ENCODE assay signal across 11 cellular contexts in the genomic region with DNA sequence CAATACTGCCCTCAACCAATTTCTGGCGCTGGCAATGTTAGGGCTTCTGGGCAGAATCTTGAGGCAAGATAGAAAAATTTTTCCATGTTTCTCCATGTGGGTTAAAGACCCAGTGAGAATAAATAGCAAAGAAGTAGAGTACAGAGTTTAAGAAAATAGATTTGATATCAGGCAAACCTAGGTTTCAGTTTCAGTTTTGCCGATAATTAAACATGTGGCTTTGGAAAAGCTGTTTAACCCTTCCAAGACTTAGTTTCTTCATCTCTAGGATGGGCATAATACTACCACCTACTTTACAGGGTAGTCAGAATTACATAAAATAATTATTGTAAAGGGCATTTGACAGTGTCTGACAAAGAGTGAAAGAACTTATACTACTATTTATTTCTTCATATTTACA. TPM values are rescaled to one million over a fixed set of nuclear protein-coding genes. Genes with fewer than 3 reads are reported as not detected.
A peak's percentile ranks its signal among the peaks of the same experiment; 100 is the strongest.
DNase-seq lines count a peak whose midpoint lies in the region; ATAC-seq lines count a peak whose summit lies in the region.
"Had no signal": no experiment of that assay in that cellular context is flagged by ENCODE, and none has a peak within 500 bp of the region (broad histone marks: within the 10 kb centered on the region; RNA-seq: fewer than 3 reads in every experiment).

No MANE protein-coding gene starts in this region.

- H3K27me3 Mint-ChIP-seq in activated T-cell treated with anti-CD3 and anti-CD28 coated beads, Interleukin-2, amount 50 U/mL, for 4 hours (ENCODE audit: low read depth): peaks cover 1% of the 10 kb centered on the region
- H3K27me3 Mint-ChIP-seq in T-helper 17 cell: no peaks in the 10 kb centered on the region
- no peaks in the 10 kb centered on the region for H3K27me3 Mint-ChIP-seq in stimulated activated naive CD8-positive, alpha-beta T cell treated with anti-CD3 and anti-CD28 coated beads, Interleukin-15, amount 100 ng/mL, for 72 hours

- no peak for DNase-seq in activated T-cell treated with anti-CD3 and anti-CD28 coated beads, Interleukin-2, amount 50 U/mL, for 4 hours
- no peak for DNase-seq in activated T-cell treated with anti-CD3 and anti-CD28 coated beads, Interleukin-2, amount 50 U/mL, for 1 hour
- DNase-seq in T-helper 17 cell: no peak
- peak; percentile 49 for DNase-seq in fibroblast of peridontal ligament (ENCODE audit: extremely low read depth)
- no peak for DNase-seq in stimulated activated naive CD8-positive, alpha-beta T cell treated with anti-CD3 and anti-CD28 coated beads, Interleukin-15, amount 100 ng/mL, for 72 hours
- DNase-seq in GDM1 (lab: John Stamatoyannopoulos, UW): no peak
- DNase-seq in NCI-H82 (lab: John Stamatoyannopoulos, UW): no peak
- DNase-seq in COLO668 (lab: John Stamatoyannopoulos, UW; ENCODE audit: unreplicated experiment): no peak
- DNase-seq: activated CD4-positive, alpha-beta T cell treated with anti-CD3 and anti-CD28 coated beads for 4 hours; NCI-H2029 treated with DMSO at 0.1 percent for 48 hours had no signal

- H3K4me3 Mint-ChIP-seq in activated T-cell treated with anti-CD3 and anti-CD28 coated beads, Interleukin-2, amount 50 U/mL, for 4 hours: peak overlapping the region; percentile 72
- H3K4me3 Mint-ChIP-seq in T-helper 17 cell: peak overlapping the region; percentile 79
- H3K4me3 Mint-ChIP-seq in stimulated activated naive CD8-positive, alpha-beta T cell treated with anti-CD3 and anti-CD28 coated beads, Interleukin-15, amount 100 ng/mL, for 72 hours: peak overlapping the region; percentile 34 to 63

- H3K9me3 ChIP-seq in T-helper 17 cell (ENCODE audit: control insufficient read depth, low read length, poor library complexity, severe bottlenecking): no peaks in the 10 kb centered on the region

- peaks cover 20% of the 10 kb centered on the region for H3K9me3 Mint-ChIP-seq in activated T-cell treated with anti-CD3 and anti-CD28 coated beads, Interleukin-2, amount 50 U/mL, for 4 hours
- H3K9me3 Mint-ChIP-seq in stimulated activated naive CD8-positive, alpha-beta T cell treated with anti-CD3 and anti-CD28 coated beads, Interleukin-15, amount 100 ng/mL, for 72 hours: peaks cover 31 to 33% of the 10 kb centered on the region in 2 donors

- ATAC-seq in activated T-cell treated with anti-CD3 and anti-CD28 coated beads, Interleukin-2, amount 50 U/mL, for 4 hours: no peak
- no peak for ATAC-seq in T-helper 17 cell
- ATAC-seq in stimulated activated naive CD8-positive, alpha-beta T cell treated with anti-CD3 and anti-CD28 coated beads, Interleukin-15, amount 100 ng/mL, for 72 hours: no peak
- ATAC-seq: Panc1 had no signal

- H3K27ac Mint-ChIP-seq in T-helper 17 cell: peak overlapping the region; percentile 32
- peak overlapping the region in 1 of 2 donors; percentile 78 for H3K27ac Mint-ChIP-seq in stimulated activated naive CD8-positive, alpha-beta T cell treated with anti-CD3 and anti-CD28 coated beads, Interleukin-15, amount 100 ng/mL, for 72 hours

- H3K36me3 Mint-ChIP-seq in activated T-cell treated with anti-CD3 and anti-CD28 coated beads, Interleukin-2, amount 50 U/mL, for 4 hours (ENCODE audit: insufficient read depth): peaks cover 3% of the 10 kb centered on the region
- H3K36me3 Mint-ChIP-seq in T-helper 17 cell (ENCODE audit: low read depth): no peaks in the 10 kb centered on the region

- H3K4me1 Mint-ChIP-seq in activated T-cell treated with anti-CD3 and anti-CD28 coated beads, Interleukin-2, amount 50 U/mL, for 4 hours (ENCODE audit: low read depth): peaks cover 17% of the 10 kb centered on the region
- H3K4me1 Mint-ChIP-seq in T-helper 17 cell: peaks cover 4% of the 10 kb centered on the region
- H3K4me1 Mint-ChIP-seq in stimulated activated naive CD8-positive, alpha-beta T cell treated with anti-CD3 and anti-CD28 coated beads, Interleukin-15, amount 100 ng/mL, for 72 hours: peaks cover 30% of the 10 kb centered on the region

RNA-seq across cellular contexts. Expression of a gene that starts 52.6 kb away (rescaled TPM):
- total RNA-seq in activated T-cell treated with anti-CD3 and anti-CD28 coated beads, Interleukin-2, amount 50 U/mL, for 4 hours: 10 to 100 TPM; 42.4 to 48.1 (median 45.1) TPM
- 10 to 100 TPM; 47.0 to 52.3 TPM for total RNA-seq in T-helper 17 cell
